Comparison of ENCODE assay signal across 9 cellular contexts in genomic region chr20:50579511-50579910, GRCh38.
"Had no signal": no experiment of that assay in that cellular context is flagged by ENCODE, and none has a peak within 500 bp of the region (broad histone marks: within the 10 kb centered on the region; RNA-seq: fewer than 3 reads in every experiment).

No MANE protein-coding gene starts in this region.

- H3K9me3 Mint-ChIP-seq: immature natural killer cell, neural progenitor cell had no signal

- DNase-seq: esophagus squamous epithelium had no signal

- H3K27ac ChIP-seq: body of pancreas, coronary artery, esophagus squamous epithelium, neural progenitor cell, ovary, SJSA1 had no signal

- H3K36me3 ChIP-seq: neural progenitor cell, ovary had no signal

- H3K4me3 ChIP-seq: body of pancreas, coronary artery, esophagus squamous epithelium, neural progenitor cell, ovary, SJSA1, transverse colon had no signal

- H3K27me3 ChIP-seq: body of pancreas, esophagus squamous epithelium, neural progenitor cell, ovary, SJSA1, transverse colon had no signal

- H3K27me3 Mint-ChIP-seq: activated naive CD8-positive, alpha-beta T cell had no signal

- H3K4me3 Mint-ChIP-seq: activated naive CD8-positive, alpha-beta T cell; immature natural killer cell; neural progenitor cell had no signal

- H3K4me1 ChIP-seq: SJSA1 had no signal

- H3K9me3 ChIP-seq: body of pancreas, esophagus squamous epithelium, ovary, SJSA1, transverse colon had no signal
